Comparison of ENCODE assay signal across 5 cellular contexts in genomic region chrX:137891431-137891830, GRCh38.
"Had no signal": no experiment of that assay in that cellular context is flagged by ENCODE, and none has a peak within 500 bp of the region (broad histone marks: within the 10 kb centered on the region; RNA-seq: fewer than 3 reads in every experiment).

No MANE protein-coding gene starts in this region.

- DNase-seq: IMR-90, KBM-7 had no signal

- H3K36me3 Mint-ChIP-seq: IgD-negative memory B cell had no signal

- H3K27ac ChIP-seq: HL-60 had no signal

- H3K4me3 ChIP-seq: K562 had no signal

- H3K27ac Mint-ChIP-seq: IgD-negative memory B cell had no signal

- H3K27me3 Mint-ChIP-seq: IgD-negative memory B cell had no signal

- H3K4me3 Mint-ChIP-seq: IgD-negative memory B cell had no signal
